In genomic region chr4:100208459-100208858, GRCh38 we compare ENCODE assay signal across 16 cellular contexts. TPM values are rescaled to one million over a fixed set of nuclear protein-coding genes. Genes with fewer than 3 reads are reported as not detected.
DNase-seq lines count a peak whose midpoint lies in the region; ATAC-seq and TF ChIP-seq lines count a peak whose summit lies in the region.
"Had no signal": no experiment of that assay in that cellular context is flagged by ENCODE, and none has a peak within 500 bp of the region (broad histone marks: within the 10 kb centered on the region; RNA-seq: fewer than 3 reads in every experiment).

No MANE protein-coding gene starts in this region.

- H3K27me3 ChIP-seq in BLaER1 treated with 17β-estradiol and CSF1 and Interleukin-3, amounts not matched to agents 10 nM and 100 nM: no peaks in the 10 kb centered on the region
- H3K27me3 ChIP-seq in PC-9 (ENCODE audit: insufficient read depth, low read depth) (no peaks in the 10 kb centered on the region), gastrocnemius medialis (no peaks in the 10 kb centered on the region)
- H3K27me3 ChIP-seq: body of pancreas, gastroesophageal sphincter had no signal

- H3K9ac ChIP-seq in BLaER1 treated with 17β-estradiol and CSF1 and Interleukin-3, amounts not matched to agents 10 nM and 100 nM: no peak overlapping the region

- no peaks in the 10 kb centered on the region for H3K9me3 ChIP-seq in BLaER1 treated with 17β-estradiol and CSF1 and Interleukin-3, amounts not matched to agents 10 nM and 100 nM (replicated peaks in 1 of 11)
- H3K9me3 ChIP-seq in PC-9 (ENCODE audit: insufficient read depth, low read depth): no peaks in the 10 kb centered on the region
- no peaks in the 10 kb centered on the region for H3K9me3 ChIP-seq in gastrocnemius medialis
- H3K9me3 ChIP-seq: body of pancreas, gastroesophageal sphincter had no signal

- H3K27ac ChIP-seq in BLaER1 treated with 17β-estradiol and CSF1 and Interleukin-3, amounts not matched to agents 10 nM and 100 nM: no peak overlapping the region
- H3K27ac ChIP-seq in PC-9 (no peak overlapping the region), gastrocnemius medialis (peak overlapping the region in 1 of 4 donors; percentile 65)
- H3K27ac ChIP-seq: body of pancreas, gastroesophageal sphincter had no signal

- no peaks in the 10 kb centered on the region for H3K9me2 ChIP-seq in PC-9 (ENCODE audit: insufficient read depth)

- peak overlapping the region; percentile 6 to 58 (median 37); a peak in 16 of 22 replicates for H3K4me2 ChIP-seq in BLaER1 treated with 17β-estradiol and CSF1 and Interleukin-3, amounts not matched to agents 10 nM and 100 nM
- no peak overlapping the region for H3K4me2 ChIP-seq in PC-9

- POLR2A ChIA-PET in PC-9 (lab: Charles Lee; ENCODE audit: unreplicated experiment): no interaction called here

- H3K4me3 ChIP-seq in BLaER1 treated with 17β-estradiol and CSF1 and Interleukin-3, amounts not matched to agents 10 nM and 100 nM: no peak overlapping the region
- no peak overlapping the region for H3K4me3 ChIP-seq in PC-9
- no peak overlapping the region for H3K4me3 ChIP-seq in gastrocnemius medialis
- H3K4me3 ChIP-seq: body of pancreas, gastroesophageal sphincter had no signal

- H3K4me1 ChIP-seq in BLaER1 treated with 17β-estradiol and CSF1 and Interleukin-3, amounts not matched to agents 10 nM and 100 nM: peaks cover 12 to 34% (median 19%) of the 10 kb centered on the region in 10 experiments
- no peaks in the 10 kb centered on the region for H3K4me1 ChIP-seq in PC-9 (replicated peaks; ENCODE audit: insufficient read depth)
- peaks cover 16 to 23% of the 10 kb centered on the region in 2 donors for H3K4me1 ChIP-seq in gastrocnemius medialis
- H3K4me1 ChIP-seq: body of pancreas, gastroesophageal sphincter had no signal

- no peaks in the 10 kb centered on the region for H4K20me1 ChIP-seq in BLaER1 treated with 17β-estradiol and CSF1 and Interleukin-3, amounts not matched to agents 10 nM and 100 nM
- H4K20me1 ChIP-seq in PC-9 (ENCODE audit: insufficient read depth): no peaks in the 10 kb centered on the region

- CTCF ChIA-PET in PC-9 (lab: Charles Lee): no interaction called here

- in situ Hi-C loops in gastrocnemius medialis (cut with MboI; ENCODE audit: low sequenced_read_pairs in 4 of 4): no loop called here

- ATAC-seq in GM19328 (IDR thresholded peaks at IDR 0.05; ENCODE audit: unreplicated experiment) (peak; percentile 21), HG02970 (IDR thresholded peaks at IDR 0.05; ENCODE audit: low FRiP score, unreplicated experiment) (peak; percentile 2), gastrocnemius medialis (no peak)
- ATAC-seq: body of pancreas, gastroesophageal sphincter had no signal

- H2AFZ ChIP-seq in PC-9: 0 out of 2 replicates have a peak overlapping the region, but pooled peaks have one; percentile 11

- DNase-seq in PC-9: no peak
- no peak for DNase-seq in NCI-H748 treated with DMSO at 0.1 percent for 48 hours (lab: John Stamatoyannopoulos, UW)
- no peak for DNase-seq in COR-L47 (lab: John Stamatoyannopoulos, UW)
- DNase-seq in NCI-H128 (lab: John Stamatoyannopoulos, UW; ENCODE audit: unreplicated experiment): no peak
- no peak for DNase-seq in gastrocnemius medialis
- DNase-seq: activated CD4-positive, alpha-beta T cell treated with anti-CD3 and anti-CD28 coated beads, Interleukin-2, amount 50 U/mL, for 48 hours; body of pancreas; NCI-H146; NCI-H526 treated with DMSO at 0.1 percent for 48 hours; stimulated activated CD4-positive, alpha-beta T cell treated with anti-CD3 and anti-CD28 coated beads, Interleukin-1b, Interleukin-23, amount 100 ng/mL, for 48 hours; T-helper 9 cell had no signal

- no peaks in the 10 kb centered on the region for H3F3A ChIP-seq in PC-9 (ENCODE audit: insufficient read depth, low read depth)

- TF ChIP-seq CTCF in PC-9 (conservative IDR thresholded peaks at IDR 0.05): no peak
- TF ChIP-seq CTCF in gastrocnemius medialis (IDR thresholded peaks at IDR 0.05 in 4 of 5, conservative IDR thresholded peaks at IDR 0.05 in 1 of 5): no peak

- no peak for TF ChIP-seq POLR2A in gastrocnemius medialis (IDR thresholded peaks at IDR 0.05)

- no TSS peak for BruUV-seq in PC-9 (replicated peaks; lab: Mats Ljungman, UMichigan)

- H3K36me3 ChIP-seq in BLaER1 treated with 17β-estradiol and CSF1 and Interleukin-3, amounts not matched to agents 10 nM and 100 nM: no peaks in the 10 kb centered on the region
- H3K36me3 ChIP-seq in PC-9 (ENCODE audit: low read depth) (no peaks in the 10 kb centered on the region), gastrocnemius medialis (no peaks in the 10 kb centered on the region)
- H3K36me3 ChIP-seq: gastroesophageal sphincter had no signal

- intact Hi-C loops in PC-9 (cut with micrococcal nuclease; ENCODE audit: unreplicated experiment): no loop called here
- intact Hi-C loops in gastrocnemius medialis (cut with DNase I; ENCODE audit: low total_unique reads): loop anchor here (5.0 kb wide), 1 partner anchor 94 kb away; no protein-coding TSS in a partner anchor

- H3K79me2 ChIP-seq in PC-9 (ENCODE audit: low read depth): no peaks in the 10 kb centered on the region

RNA-seq across cellular contexts. Expression of gene DDIT4L, which starts 18.2 kb away (rescaled TPM):
- total RNA-seq in PC-9 (2021) (1.0 and 1.1 TPM in 2 replicates), gastrocnemius medialis (10 to 100 TPM; 41.8 to 99.7 (median 69.9) TPM)
- total RNA-seq: Daoy had no signal

Comparison
In these comparisons a context has a peak if more than half of its experiments do, and no peak if none do; other contexts are left out.
1. ATAC-seq: peak in GM19328 (single experiment) and HG02970 (single experiment); none in gastrocnemius medialis (0 of 2).
2. RNA of gene DDIT4L, which starts 18.2 kb away (total RNA-seq): 41.8 to 99.7 TPM in gastrocnemius medialis; 1.0 to 1.1 TPM in PC-9; every median in the first group is over 10 times any median in the second.